In genomic region chr10:103966671-103967432, GRCh38 we compare ENCODE assay signal across 1 cellular context.
TF ChIP-seq lines count a peak whose summit lies in the region.

SLK (plus strand) TSS chr10:103967140; CDS start chr10:103967746, 606 bp downstream.

TF ChIP-seq in HepG2, 621 proteins besides CTCF, POLR2A, EP300 and RAD21 (continued from another document and continues in another):
- TF ChIP-seq USF2 (IDR thresholded peaks at IDR 0.05; ENCODE audit: low read depth, low read length) (no peak), USF2 (CRISPR knock-in tag; IDR thresholded peaks at IDR 0.05; ENCODE audit: borderline replicate concordance) (no peak), ZNF746 (CRISPR knock-in tag; IDR thresholded peaks at IDR 0.05) (no peak), REXO4 (CRISPR knock-in tag; IDR thresholded peaks at IDR 0.05; ENCODE audit: borderline replicate concordance) (no peak), ZSCAN12 (CRISPR knock-in tag; IDR thresholded peaks at IDR 0.05) (no peak), ZNF513 (CRISPR knock-in tag; conservative IDR thresholded peaks at IDR 0.05) (no peak), TAF15 (IDR thresholded peaks at IDR 0.05; ENCODE audit: low read depth, low read length, poor library complexity, severe bottlenecking) (no peak), SETDB1 (CRISPR knock-in tag; IDR thresholded peaks at IDR 0.05; ENCODE audit: borderline replicate concordance) (no peak), CEBPG (CRISPR knock-in tag; IDR thresholded peaks at IDR 0.05) (0 out of 2 replicates have a peak, but pooled peaks have one; percentile 3), TEAD3 (CRISPR knock-in tag; optimal IDR thresholded peaks at IDR 0.05; ENCODE audit: borderline replicate concordance) (no peak), STAG1 (CRISPR knock-in tag; IDR thresholded peaks at IDR 0.05) (no peak), ZNF547 (CRISPR knock-in tag; IDR thresholded peaks at IDR 0.05) (no peak), ZMYM4 (CRISPR knock-in tag; IDR thresholded peaks at IDR 0.05) (peak; percentile 38; the same call in 1 of the 2 replicates), KLF15 (CRISPR knock-in tag; IDR thresholded peaks at IDR 0.05; ENCODE audit: borderline replicate concordance) (no peak), MAFK (conservative IDR thresholded peaks at IDR 0.05 in 1 of 2, IDR thresholded peaks at IDR 0.05 in 1 of 2; ENCODE audit: low read length in 2 of 2) (no peak), ZNF670 (CRISPR knock-in tag; IDR thresholded peaks at IDR 0.05; ENCODE audit: borderline replicate concordance) (no peak), RFX3 (CRISPR knock-in tag; IDR thresholded peaks at IDR 0.05) (no peak), ARNT (IDR thresholded peaks at IDR 0.05) (no peak), THAP9 (CRISPR knock-in tag; IDR thresholded peaks at IDR 0.05; ENCODE audit: borderline replicate concordance) (no peak), ZNF720 (CRISPR knock-in tag; IDR thresholded peaks at IDR 0.05) (no peak), ZSCAN25 (CRISPR knock-in tag; IDR thresholded peaks at IDR 0.05) (no peak; the same call in 1 of the 2 replicates), NFE2L2 (IDR thresholded peaks at IDR 0.05; ENCODE audit: low read length) (no peak), ZNF652 (CRISPR knock-in tag; IDR thresholded peaks at IDR 0.05; ENCODE audit: borderline replicate concordance, low read depth) (no peak), ZNF597 (CRISPR knock-in tag; IDR thresholded peaks at IDR 0.05) (no peak), U2AF2 (IDR thresholded peaks at IDR 0.05; ENCODE audit: low read depth, low read length) (no peak), TFDP2 (CRISPR knock-in tag; IDR thresholded peaks at IDR 0.05) (0 out of 2 replicates have a peak, but pooled peaks have one; percentile 28), HNRNPH1 (optimal IDR thresholded peaks at IDR 0.05; ENCODE audit: low read depth, low read length) (no peak), HIC2 (CRISPR knock-in tag; IDR thresholded peaks at IDR 0.05; ENCODE audit: low read depth) (no peak; the same call in 1 of the 2 replicates), NCOA1 (CRISPR knock-in tag; IDR thresholded peaks at IDR 0.05) (no peak), SMARCC2 (IDR thresholded peaks at IDR 0.05) (no peak), STAT6 (CRISPR knock-in tag; IDR thresholded peaks at IDR 0.05; ENCODE audit: borderline replicate concordance) (no peak), NFE2L1 (CRISPR knock-in tag; IDR thresholded peaks at IDR 0.05; ENCODE audit: borderline replicate concordance) (no peak), ZNF343 (CRISPR knock-in tag; IDR thresholded peaks at IDR 0.05) (no peak), ZNF446 (CRISPR knock-in tag; IDR thresholded peaks at IDR 0.05) (no peak), BRD4 (CRISPR knock-in tag; IDR thresholded peaks at IDR 0.05) (no peak), SMARCE1 (IDR thresholded peaks at IDR 0.05; ENCODE audit: borderline replicate concordance) (no peak), ZNF17 (CRISPR knock-in tag; IDR thresholded peaks at IDR 0.05) (no peak), AFF4 (CRISPR knock-in tag; IDR thresholded peaks at IDR 0.05) (no peak), ZNF12 (CRISPR knock-in tag; IDR thresholded peaks at IDR 0.05) (no peak), HNRNPUL1 (IDR thresholded peaks at IDR 0.05; ENCODE audit: low read depth, low read length) (no peak), MBD4 (IDR thresholded peaks at IDR 0.05; ENCODE audit: borderline replicate concordance, low read length) (no peak), SP1 (IDR thresholded peaks at IDR 0.05) (no peak), SP1 (CRISPR knock-in tag; IDR thresholded peaks at IDR 0.05) (no peak), LCORL (IDR thresholded peaks at IDR 0.05) (no peak), LCORL (CRISPR knock-in tag; IDR thresholded peaks at IDR 0.05) (peak; percentile 41; the same call in 1 of the 2 replicates), SRY (CRISPR knock-in tag; IDR thresholded peaks at IDR 0.05) (peak; percentile 55; the same call in 1 of the 2 replicates), CERS6 (CRISPR knock-in tag; IDR thresholded peaks at IDR 0.05) (no peak), KLF12 (CRISPR knock-in tag; IDR thresholded peaks at IDR 0.05; ENCODE audit: borderline replicate concordance) (0 out of 2 replicates have a peak, but pooled peaks have one; percentile 35), DBP (CRISPR knock-in tag; IDR thresholded peaks at IDR 0.05; ENCODE audit: not compliant biosample characterization) (no peak)
